In the genomic region with DNA sequence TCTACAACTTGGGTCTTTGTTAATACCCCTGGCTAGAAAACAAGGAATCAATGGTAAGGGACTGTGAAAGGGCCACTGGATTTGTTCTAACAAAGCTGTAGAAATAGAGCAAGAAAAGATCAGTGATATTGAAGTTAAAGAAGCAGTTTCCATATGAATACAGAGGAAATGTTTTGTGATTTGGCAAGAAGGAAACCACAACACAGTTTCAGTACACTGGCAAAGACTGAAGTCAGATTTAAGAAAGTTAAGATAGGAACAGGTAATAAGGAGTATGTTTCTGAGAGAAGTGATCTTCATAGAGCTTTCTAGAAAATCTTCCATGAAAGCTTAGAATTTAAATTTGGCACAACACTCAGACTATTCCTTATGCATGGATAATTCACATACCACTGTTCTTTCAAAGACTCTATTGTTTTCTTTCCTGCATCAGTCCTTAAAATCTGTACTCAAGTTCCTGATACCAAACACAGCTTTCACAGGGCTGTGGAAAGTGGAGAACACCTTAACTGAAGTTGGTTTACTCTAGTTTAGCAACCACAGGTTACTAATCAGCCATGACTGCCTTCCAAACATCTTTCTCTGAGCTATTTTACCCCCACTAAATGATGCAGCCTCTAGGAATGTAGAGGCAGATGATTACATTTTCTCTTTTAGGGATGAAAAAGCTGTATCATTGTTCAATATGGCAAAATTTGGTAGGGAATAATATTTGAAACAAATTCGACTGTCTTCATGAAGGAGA, we compare ENCODE assay signal across 11 cellular contexts. TPM values are rescaled to one million over a fixed set of nuclear protein-coding genes. Genes with fewer than 3 reads are reported as not detected.
DNase-seq lines count a peak whose midpoint lies in the region; ATAC-seq and TF ChIP-seq lines count a peak whose summit lies in the region.
"Had no signal": no experiment of that assay in that cellular context is flagged by ENCODE, and none has a peak within 500 bp of the region (broad histone marks: within the 10 kb centered on the region; RNA-seq: fewer than 3 reads in every experiment).

No MANE protein-coding gene starts in this region.

- H3K4me1 ChIP-seq in upper lobe of left lung: no peaks in the 10 kb centered on the region
- no peaks in the 10 kb centered on the region for H3K4me1 ChIP-seq in ovary (ENCODE audit: insufficient read depth)

- H3K4me3 ChIP-seq in fibroblast of mammary gland (ENCODE audit: control insufficient read depth, low read depth, low read length): no peak overlapping the region
- no peak overlapping the region for H3K4me3 ChIP-seq in upper lobe of left lung
- H3K4me3 ChIP-seq in ovary: no peak overlapping the region

- no peaks in the 10 kb centered on the region for H3K36me3 ChIP-seq in upper lobe of left lung
- H3K36me3 ChIP-seq in ovary: no peaks in the 10 kb centered on the region

- TF ChIP-seq CTCF in fibroblast of mammary gland (conservative IDR thresholded peaks at IDR 0.05; ENCODE audit: control insufficient read depth, insufficient read depth, low read depth, low read length) (no peak), upper lobe of left lung (IDR thresholded peaks at IDR 0.05) (no peak), ovary (IDR thresholded peaks at IDR 0.05) (no peak)

- H3K9me3 ChIP-seq in upper lobe of left lung: peaks cover 0 to 11% (median 5%) of the 10 kb centered on the region in 4 donors
- H3K9me3 ChIP-seq in ovary: no peaks in the 10 kb centered on the region

- H3K27ac ChIP-seq in upper lobe of left lung (no peak overlapping the region), ovary (no peak overlapping the region)

- no peaks in the 10 kb centered on the region for H3K27me3 ChIP-seq in upper lobe of left lung
- no peaks in the 10 kb centered on the region for H3K27me3 ChIP-seq in ovary

- ATAC-seq in GM18519 (IDR thresholded peaks at IDR 0.05; ENCODE audit: low FRiP score, unreplicated experiment) (peak; percentile 57), HG03558 (IDR thresholded peaks at IDR 0.05; ENCODE audit: extremely low read depth, unreplicated experiment) (peak; percentile 62), upper lobe of left lung (ENCODE audit: low FRiP score in 2 of 2) (no peak)
- ATAC-seq: left ventricle myocardium superior had no signal

- TF ChIP-seq EP300 in upper lobe of left lung (IDR thresholded peaks at IDR 0.05) (no peak), ovary (IDR thresholded peaks at IDR 0.05) (no peak)

- 77 to 87% methylated on average over 1 of the region's 1 CpG for WGBS in upper lobe of left lung, 2 donors
- 83 to 87% (median 87%) methylated on average over 1 of the region's 1 CpG for WGBS in ovary, 3 donors

- intact Hi-C loops in ovary (cut with DNase I): no loop called here

- DNase-seq in HCEC 1CT (peak; percentile 77), fibroblast of mammary gland (ENCODE audit: low read depth) (peak; percentile 46), upper lobe of left lung (no peak), ovary (no peak)
- no peak for DNase-seq in stimulated activated CD8-positive, alpha-beta memory T cell treated with anti-CD3 and anti-CD28 coated beads, Interleukin-4, amount 100 ng/mL, for 48 hours
- DNase-seq in stimulated activated naive CD4-positive, alpha-beta T cell treated with Interleukin-2 at 50 U/mL for 16 hours (lab: John Stamatoyannopoulos, UW): no peak
- DNase-seq: activated T-cell treated with anti-CD3 and anti-CD28 coated beads, Interleukin-2, amount 50 U/mL, for 4 hours; left ventricle myocardium superior; SW 1271 had no signal

- TF ChIP-seq POLR2A in upper lobe of left lung (IDR thresholded peaks at IDR 0.05): no peak
- no peak for TF ChIP-seq POLR2A in ovary (IDR thresholded peaks at IDR 0.05)

RNA-seq across cellular contexts. Expression of a gene that starts 32.4 kb away (rescaled TPM):
- total RNA-seq in upper lobe of left lung: 100 to 1,000 TPM; 129 to 390 (median 186) TPM
- total RNA-seq in ovary: 10 to 100 TPM; 25.0 to 91.1 (median 52.1) TPM
- 100 to 1,000 TPM in 1 of 2 donors, 10 to 100 TPM in 1; 30.2 to 279 TPM for polyA plus RNA-seq in ovary

Comparison
In these comparisons a context has a peak if more than half of its experiments do, and no peak if none do; other contexts are left out.
1. ATAC-seq: peak in GM18519 (single experiment) and HG03558 (single experiment); none in upper lobe of left lung (0 of 2).
2. DNase-seq: peak in HCEC 1CT (single experiment) and fibroblast of mammary gland (single experiment); none in stimulated activated CD8-positive, alpha-beta memory T cell treated with anti-CD3 and anti-CD28 coated beads, Interleukin-4, amount 100 ng/mL, for 48 hours (single experiment), upper lobe of left lung (0 of 2), stimulated activated naive CD4-positive, alpha-beta T cell treated with Interleukin-2 at 50 U/mL for 16 hours (single experiment) and ovary (0 of 5).